In the genomic region with DNA sequence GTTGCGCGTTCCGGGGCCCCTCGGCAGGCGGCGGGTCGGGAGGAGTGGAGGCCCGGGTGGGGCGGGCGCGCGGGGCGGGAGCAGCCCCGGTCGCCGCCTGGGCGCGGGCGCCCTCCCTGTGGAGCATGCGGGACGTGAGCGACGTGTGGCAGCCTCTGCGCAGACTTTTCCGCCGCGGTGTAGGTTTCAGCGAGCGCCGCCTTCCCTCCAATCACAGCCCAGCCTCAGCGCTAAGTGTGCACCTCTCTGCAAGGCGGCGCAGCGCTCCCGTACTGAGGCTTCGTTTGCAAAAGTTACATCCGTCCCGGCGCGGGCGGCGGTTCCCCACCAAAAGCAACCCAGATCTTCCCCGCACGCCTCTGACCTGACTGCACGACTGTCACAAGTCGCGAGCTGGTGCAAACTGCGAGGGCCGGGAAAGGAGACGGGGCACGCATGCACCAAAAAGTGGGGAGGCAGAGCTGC, we compare ENCODE assay signal across 8 cellular contexts. TPM values are rescaled to one million over a fixed set of nuclear protein-coding genes. Genes with fewer than 3 reads are reported as not detected.
DNase-seq lines count a peak whose midpoint lies in the region; ATAC-seq, FAIRE-seq and TF ChIP-seq lines count a peak whose summit lies in the region.

No MANE protein-coding gene starts in this region.

- peaks cover 27% of the 10 kb centered on the region for H3K4me1 Mint-ChIP-seq in T-helper 1 cell treated with Interleukin-12 subunit alpha and Interleukin-12 subunit beta and Interleukin-4 antibody, amounts not matched to agents 30 μg/mL and 1 μg/mL, for 36 hours (ENCODE audit: low read depth)
- H3K4me1 Mint-ChIP-seq in astrocyte (ENCODE audit: low read depth, unreplicated experiment), result peaks cover 12% of the 10 kb centered on the region

- peaks cover 32% of the 10 kb centered on the region for H3K79me2 ChIP-seq in astrocyte (ENCODE audit: insufficient read depth, low read length)

- no peak for FAIRE-seq in astrocyte (lab: Jason Lieb, UNC)

- DNase-seq in astrocyte (ENCODE audit: low read depth) (peak; percentile 39), NCI-H1694 treated with DMSO at 0.1 percent for 48 hours (lab: John Stamatoyannopoulos, UW) (no peak)

- H3K36me3 ChIP-seq in BLaER1 treated with 17β-estradiol and CSF1 and Interleukin-3, amounts not matched to agents 10 nM and 100 nM, result peaks cover 0 to 21% (median 2%) of the 10 kb centered on the region in 11 experiments; a peak in 5 of 22 replicates
- H3K36me3 ChIP-seq in astrocyte (ENCODE audit: insufficient read depth, low read length), result no peaks in the 10 kb centered on the region
- H3K36me3 ChIP-seq in iPS-15b (ENCODE audit: control insufficient read depth, insufficient read depth, low read length), result no peaks in the 10 kb centered on the region
- H3K36me3 ChIP-seq in skeletal muscle satellite cell (ENCODE audit: insufficient read depth, low read length), result no peaks in the 10 kb centered on the region

- H3K4me1 ChIP-seq in BLaER1 treated with 17β-estradiol and CSF1 and Interleukin-3, amounts not matched to agents 10 nM and 100 nM, result peaks cover 42 to 68% (median 49%) of the 10 kb centered on the region in 10 experiments
- H3K4me1 ChIP-seq in astrocyte (ENCODE audit: insufficient read depth, low read length) (peaks cover 24% of the 10 kb centered on the region), iPS-15b (ENCODE audit: control insufficient read depth, insufficient read depth, low read length) (peaks cover 9% of the 10 kb centered on the region), skeletal muscle satellite cell (ENCODE audit: control insufficient read depth, insufficient read depth, low read length) (peaks cover 33% of the 10 kb centered on the region)

- H3K4me3 ChIP-seq in BLaER1 treated with 17β-estradiol and CSF1 and Interleukin-3, amounts not matched to agents 10 nM and 100 nM, result peak overlapping the region; percentile 80 to 98 (median 84)
- peak overlapping the region; percentile 56 for H3K4me3 ChIP-seq in astrocyte (ENCODE audit: insufficient read depth, low read depth, low read length)
- peak overlapping the region; percentile 79 for H3K4me3 ChIP-seq in iPS-15b (ENCODE audit: low read depth, low read length)
- peak overlapping the region; percentile 68 for H3K4me3 ChIP-seq in skeletal muscle satellite cell (ENCODE audit: low read length)

- peak overlapping the region; percentile 92 to 100 (median 98) for H3K4me2 ChIP-seq in BLaER1 treated with 17β-estradiol and CSF1 and Interleukin-3, amounts not matched to agents 10 nM and 100 nM
- H3K4me2 ChIP-seq in astrocyte (ENCODE audit: low read length) (peak overlapping the region; percentile 91), skeletal muscle satellite cell (ENCODE audit: low read length) (peak overlapping the region; percentile 91)

- no peaks in the 10 kb centered on the region for H3K9me3 Mint-ChIP-seq in T-helper 1 cell treated with Interleukin-12 subunit alpha and Interleukin-12 subunit beta and Interleukin-4 antibody, amounts not matched to agents 30 μg/mL and 1 μg/mL, for 36 hours
- H3K9me3 Mint-ChIP-seq in astrocyte (ENCODE audit: unreplicated experiment), result no peaks in the 10 kb centered on the region

- peak overlapping the region; percentile 76 to 93 (median 87) for H3K9ac ChIP-seq in BLaER1 treated with 17β-estradiol and CSF1 and Interleukin-3, amounts not matched to agents 10 nM and 100 nM
- H3K9ac ChIP-seq in astrocyte (ENCODE audit: low read length) (peak overlapping the region; percentile 74), iPS-15b (ENCODE audit: low read depth, low read length) (no peak overlapping the region), skeletal muscle satellite cell (ENCODE audit: low read depth, low read length) (peak overlapping the region; percentile 65)

- H3K27me3 ChIP-seq in BLaER1 treated with 17β-estradiol and CSF1 and Interleukin-3, amounts not matched to agents 10 nM and 100 nM, result peaks cover 0 to 23% (median 15%) of the 10 kb centered on the region in 11 experiments; a peak in 10 of 22 replicates
- H3K27me3 ChIP-seq in astrocyte (ENCODE audit: insufficient read depth, low read length) (no peaks in the 10 kb centered on the region), iPS-15b (ENCODE audit: control insufficient read depth, insufficient read depth, low read length) (peaks cover 57% of the 10 kb centered on the region), skeletal muscle satellite cell (ENCODE audit: control insufficient read depth, insufficient read depth, low read length) (no peaks in the 10 kb centered on the region)

- H3K27ac Mint-ChIP-seq in T-helper 1 cell treated with Interleukin-12 subunit alpha and Interleukin-12 subunit beta and Interleukin-4 antibody, amounts not matched to agents 30 μg/mL and 1 μg/mL, for 36 hours, result peak overlapping the region; percentile 80
- peak overlapping the region; percentile 91 for H3K27ac Mint-ChIP-seq in astrocyte (ENCODE audit: unreplicated experiment)

- peak; percentile 26 for ATAC-seq in GM19397 (IDR thresholded peaks at IDR 0.05; ENCODE audit: unreplicated experiment)
- peak; percentile 57 for ATAC-seq in HG03575 (IDR thresholded peaks at IDR 0.05; ENCODE audit: extremely low read depth, insufficient number of reproducible peaks, low FRiP score, unreplicated experiment)

- H3K36me3 Mint-ChIP-seq in T-helper 1 cell treated with Interleukin-12 subunit alpha and Interleukin-12 subunit beta and Interleukin-4 antibody, amounts not matched to agents 30 μg/mL and 1 μg/mL, for 36 hours (ENCODE audit: low read depth), result peaks cover 14% of the 10 kb centered on the region
- H3K36me3 Mint-ChIP-seq in astrocyte (ENCODE audit: low read depth, unreplicated experiment), result no peaks in the 10 kb centered on the region

- no peak for TF ChIP-seq CTCF in astrocyte (IDR thresholded peaks at IDR 0.05; ENCODE audit: insufficient read depth, low read depth, low read length)

- H3K4me3 Mint-ChIP-seq in T-helper 1 cell treated with Interleukin-12 subunit alpha and Interleukin-12 subunit beta and Interleukin-4 antibody, amounts not matched to agents 30 μg/mL and 1 μg/mL, for 36 hours, result peak overlapping the region; percentile 85
- peak overlapping the region; percentile 84 for H3K4me3 Mint-ChIP-seq in astrocyte (ENCODE audit: unreplicated experiment)

- no peaks in the 10 kb centered on the region; a peak in 1 of 22 replicates for H3K9me3 ChIP-seq in BLaER1 treated with 17β-estradiol and CSF1 and Interleukin-3, amounts not matched to agents 10 nM and 100 nM (replicated peaks in 1 of 11)
- H3K9me3 ChIP-seq in astrocyte (ENCODE audit: insufficient read depth, low read depth, low read length) (no peaks in the 10 kb centered on the region), iPS-15b (ENCODE audit: control insufficient read depth, insufficient read depth, low read length) (no peaks in the 10 kb centered on the region), skeletal muscle satellite cell (replicated peaks; ENCODE audit: low read length) (no peaks in the 10 kb centered on the region)

- no peaks in the 10 kb centered on the region for H3K27me3 Mint-ChIP-seq in T-helper 1 cell treated with Interleukin-12 subunit alpha and Interleukin-12 subunit beta and Interleukin-4 antibody, amounts not matched to agents 30 μg/mL and 1 μg/mL, for 36 hours (ENCODE audit: low read depth)
- peaks cover 2% of the 10 kb centered on the region for H3K27me3 Mint-ChIP-seq in astrocyte (ENCODE audit: low read depth, unreplicated experiment)

- H4K20me1 ChIP-seq in BLaER1 treated with 17β-estradiol and CSF1 and Interleukin-3, amounts not matched to agents 10 nM and 100 nM, result peaks cover 34 to 86% (median 72%) of the 10 kb centered on the region in 11 experiments
- peaks cover 55% of the 10 kb centered on the region for H4K20me1 ChIP-seq in astrocyte (ENCODE audit: insufficient read depth, low read length)

- peak overlapping the region in 9 of 11 experiments; percentile 53 to 91 (median 85); a peak in 10 of 22 replicates for H3K27ac ChIP-seq in BLaER1 treated with 17β-estradiol and CSF1 and Interleukin-3, amounts not matched to agents 10 nM and 100 nM
- no peak overlapping the region for H3K27ac ChIP-seq in astrocyte (ENCODE audit: low read depth, low read length)

- H2AFZ ChIP-seq in astrocyte (ENCODE audit: low read depth, low read length), result peak overlapping the region; percentile 13

RNA-seq across cellular contexts. Expression of gene PFKFB3, which starts 1.2 kb away (rescaled TPM):
- 52.4 and 53.4 TPM in 2 replicates for total RNA-seq in astrocyte
- total RNA-seq in skeletal muscle satellite cell (2012; rRNA removed), result 11.4 and 21.8 TPM in 2 replicates
